In genomic region chr14:77457522-77458248, GRCh38 we compare ENCODE assay signal across 8 cellular contexts.
A peak's percentile ranks its signal among the peaks of the same experiment; 100 is the strongest.
DNase-seq lines count a peak whose midpoint lies in the region; ATAC-seq and TF ChIP-seq lines count a peak whose summit lies in the region.

Gene AHSA1 (plus strand): TSS chr14:77458093. CDS start chr14:77458190, 97 bp downstream.
Gene VIPAS39 (minus strand): TSS chr14:77457601. CDS start chr14:77454102, 3,499 bp downstream.

- no peak for TF ChIP-seq CTCF in AG09319 (IDR thresholded peaks at IDR 0.05; ENCODE audit: low read depth, low read length)

- DNase-seq in AG09319 (ENCODE audit: extremely low read depth, low read depth): peak; percentile 95
- peak; percentile 98 for DNase-seq in NCI-H446 treated with DMSO at 0.1 percent for 48 hours (lab: John Stamatoyannopoulos, UW)
- DNase-seq in cerebellar cortex (ENCODE audit: low spot score): peak; percentile 100
- DNase-seq in islet precursor cell: peak; percentile 99
- DNase-seq in stimulated activated CD4-positive, alpha-beta T cell treated with anti-CD3 and anti-CD28 coated beads, Interleukin-12 subunit alpha, Interleukin-12 subunit beta, amount 100 ng/mL, for 48 hours (ENCODE audit: low read depth in 2 of 3, low spot score in 1 of 3): peak; percentile 84 to 91 (median 90)

- ATAC-seq in GM19035 (IDR thresholded peaks at IDR 0.05; ENCODE audit: unreplicated experiment) (peak; percentile 85), HG03354 (IDR thresholded peaks at IDR 0.05; ENCODE audit: poor library complexity, severe bottlenecking, unreplicated experiment) (peak; percentile 92)
- ATAC-seq in activated CD4-positive, CD25-positive, alpha-beta regulatory T cell treated with anti-CD3 and anti-CD28 coated beads, Interleukin-2, amount 50 U/mL, for 24 hours: peak; percentile 96 to 98

Comparison
In these comparisons a context has a peak if more than half of its experiments do, and no peak if none do; other contexts are left out.
1. Peak in every context shown above with its lines: DNase-seq and ATAC-seq.